ENCODE assay signal across 22 cellular contexts in genomic region chr11:116459644-116460043, GRCh38.
"Had no signal": no experiment of that assay in that cellular context is flagged by ENCODE, and none has a peak within 500 bp of the region (broad histone marks: within the 10 kb centered on the region; RNA-seq: fewer than 3 reads in every experiment).

No MANE protein-coding gene starts in this region.

- DNase-seq: activated CD4-positive, alpha-beta memory T cell treated with anti-CD3 and anti-CD28 coated beads for 36 hours; activated CD4-positive, alpha-beta T cell treated with anti-CD3 and anti-CD28 coated beads for 48 hours; activated effector memory CD4-positive, alpha-beta T cell treated with Interleukin-2 at 50 U/mL for 16 hours; activated naive CD4-positive, alpha-beta T cell treated with anti-CD3 and anti-CD28 coated beads for 36 hours; activated naive CD8-positive, alpha-beta T cell treated with anti-CD3 and anti-CD28 coated beads, Interleukin-2, amount 10 ng/mL, durations not matched to agents 7 days and 5 days; activated T-cell treated with anti-CD3 and anti-CD28 coated beads, Interleukin-2, amount 50 U/mL, for 72 hours; amniotic stem cell; cerebellar nuclear complex; immature natural killer cell; left ventricle myocardium inferior; nucleus accumbens; stimulated activated CD4-positive, alpha-beta T cell treated with anti-CD3 and anti-CD28 coated beads, Interleukin-2, amount 100 ng/mL, for 48 hours; stimulated activated CD8-positive, alpha-beta memory T cell treated with anti-CD3 and anti-CD28 coated beads, Interleukin-4, amount 100 ng/mL, for 48 hours; stimulated activated naive B cell treated with anti-CD40 and anti-IgM and Interleukin-4, amounts not matched to agents 10 μg/mL and 1 μg/mL and 100 μg/mL, for 72 hours; T-helper 1 cell; testis had no signal

- H3K36me3 Mint-ChIP-seq: activated CD4-positive, alpha-beta memory T cell treated with anti-CD3 and anti-CD28 coated beads for 36 hours; activated naive CD8-positive, alpha-beta T cell treated with anti-CD3 and anti-CD28 coated beads, Interleukin-2, amount 10 ng/mL, durations not matched to agents 7 days and 5 days; immature natural killer cell; mesothelial cell of epicardium; natural killer cell treated with Interleukin-12 subunit alpha and Interleukin-12 subunit beta and Interleukin-15 and Interleukin-18, amount 100 ng/mL, for 72 hours; stimulated activated naive B cell treated with anti-CD40 and anti-IgM and Interleukin-4, amounts not matched to agents 10 μg/mL and 1 μg/mL and 100 μg/mL, for 72 hours had no signal

- H3K36me3 ChIP-seq: left ventricle myocardium inferior, upper lobe of left lung had no signal

- H3K79me2 ChIP-seq: parathyroid adenoma had no signal

- H3K4me3 Mint-ChIP-seq: activated CD4-positive, alpha-beta memory T cell treated with anti-CD3 and anti-CD28 coated beads for 36 hours; activated naive CD4-positive, alpha-beta T cell treated with anti-CD3 and anti-CD28 coated beads for 36 hours; activated naive CD8-positive, alpha-beta T cell treated with anti-CD3 and anti-CD28 coated beads, Interleukin-2, amount 10 ng/mL, durations not matched to agents 7 days and 5 days; activated T-cell treated with anti-CD3 and anti-CD28 coated beads, Interleukin-2, amount 50 U/mL, for 72 hours; immature natural killer cell; mesothelial cell of epicardium; natural killer cell treated with Interleukin-12 subunit alpha and Interleukin-12 subunit beta and Interleukin-15 and Interleukin-18, amount 100 ng/mL, for 72 hours; stimulated activated naive B cell treated with anti-CD40 and anti-IgM and Interleukin-4, amounts not matched to agents 10 μg/mL and 1 μg/mL and 100 μg/mL, for 72 hours had no signal

- H3K4me3 ChIP-seq: coronary artery, left ventricle myocardium inferior, testis, upper lobe of left lung had no signal

- ATAC-seq: activated T-cell treated with anti-CD3 and anti-CD28 coated beads, Interleukin-2, amount 50 U/mL, for 72 hours; natural killer cell treated with Interleukin-12 subunit alpha and Interleukin-12 subunit beta and Interleukin-15 and Interleukin-18, amount 100 ng/mL, for 72 hours; stimulated activated naive B cell treated with anti-CD40 and anti-IgM and Interleukin-4, amounts not matched to agents 10 μg/mL and 1 μg/mL and 100 μg/mL, for 72 hours had no signal

- H3K9ac ChIP-seq: parathyroid adenoma had no signal

- H3K9me3 Mint-ChIP-seq: activated CD4-positive, alpha-beta memory T cell treated with anti-CD3 and anti-CD28 coated beads for 36 hours; activated naive CD4-positive, alpha-beta T cell treated with anti-CD3 and anti-CD28 coated beads for 36 hours; activated naive CD8-positive, alpha-beta T cell treated with anti-CD3 and anti-CD28 coated beads, Interleukin-2, amount 10 ng/mL, durations not matched to agents 7 days and 5 days; activated T-cell treated with anti-CD3 and anti-CD28 coated beads, Interleukin-2, amount 50 U/mL, for 72 hours; mesothelial cell of epicardium; natural killer cell treated with Interleukin-12 subunit alpha and Interleukin-12 subunit beta and Interleukin-15 and Interleukin-18, amount 100 ng/mL, for 72 hours; stimulated activated naive B cell treated with anti-CD40 and anti-IgM and Interleukin-4, amounts not matched to agents 10 μg/mL and 1 μg/mL and 100 μg/mL, for 72 hours had no signal

- H3K27me3 ChIP-seq: testis, upper lobe of left lung had no signal

- H3K4me1 ChIP-seq: left ventricle myocardium inferior, parathyroid adenoma, testis, upper lobe of left lung had no signal

- H3K4me1 Mint-ChIP-seq: activated naive CD8-positive, alpha-beta T cell treated with anti-CD3 and anti-CD28 coated beads, Interleukin-2, amount 10 ng/mL, durations not matched to agents 7 days and 5 days; immature natural killer cell; stimulated activated naive B cell treated with anti-CD40 and anti-IgM and Interleukin-4, amounts not matched to agents 10 μg/mL and 1 μg/mL and 100 μg/mL, for 72 hours had no signal

- H3K9me3 ChIP-seq: left ventricle myocardium inferior, testis, upper lobe of left lung had no signal

- H2AFZ ChIP-seq: parathyroid adenoma had no signal

- H3K27ac ChIP-seq: coronary artery, epithelial cell of prostate, left ventricle myocardium inferior, parathyroid adenoma, testis, upper lobe of left lung had no signal

- H3K27ac Mint-ChIP-seq: activated CD4-positive, alpha-beta memory T cell treated with anti-CD3 and anti-CD28 coated beads for 36 hours; activated naive CD4-positive, alpha-beta T cell treated with anti-CD3 and anti-CD28 coated beads for 36 hours; activated naive CD8-positive, alpha-beta T cell treated with anti-CD3 and anti-CD28 coated beads, Interleukin-2, amount 10 ng/mL, durations not matched to agents 7 days and 5 days; activated T-cell treated with anti-CD3 and anti-CD28 coated beads, Interleukin-2, amount 50 U/mL, for 72 hours; immature natural killer cell; mesothelial cell of epicardium; natural killer cell treated with Interleukin-12 subunit alpha and Interleukin-12 subunit beta and Interleukin-15 and Interleukin-18, amount 100 ng/mL, for 72 hours; stimulated activated naive B cell treated with anti-CD40 and anti-IgM and Interleukin-4, amounts not matched to agents 10 μg/mL and 1 μg/mL and 100 μg/mL, for 72 hours had no signal

- H3K27me3 Mint-ChIP-seq: activated naive CD8-positive, alpha-beta T cell treated with anti-CD3 and anti-CD28 coated beads, Interleukin-2, amount 10 ng/mL, durations not matched to agents 7 days and 5 days had no signal
